ENCODE assay signal across 31 cellular contexts in genomic region chr2:149783284-149783683, GRCh38.
"Had no signal": no experiment of that assay in that cellular context is flagged by ENCODE, and none has a peak within 500 bp of the region (broad histone marks: within the 10 kb centered on the region; RNA-seq: fewer than 3 reads in every experiment).

No MANE protein-coding gene starts in this region.

- H3K4me1 Mint-ChIP-seq: natural killer cell; neural progenitor cell; stimulated activated memory B cell treated with anti-CD40 and anti-IgM and Interleukin-4, amounts not matched to agents 10 μg/mL and 1 μg/mL and 100 μg/mL, for 72 hours; stimulated activated naive CD8-positive, alpha-beta T cell treated with anti-CD3 and anti-CD28 coated beads, Interleukin-15, amount 100 ng/mL, for 72 hours had no signal

- H3K27me3 Mint-ChIP-seq: progenitor cell of endocrine pancreas; stimulated activated memory B cell treated with anti-CD40 and anti-IgM and Interleukin-4, amounts not matched to agents 10 μg/mL and 1 μg/mL and 100 μg/mL, for 72 hours; stimulated activated naive CD8-positive, alpha-beta T cell treated with anti-CD3 and anti-CD28 coated beads, Interleukin-15, amount 100 ng/mL, for 72 hours had no signal

- H3K36me3 Mint-ChIP-seq: natural killer cell; neural progenitor cell; stimulated activated memory B cell treated with anti-CD40 and anti-IgM and Interleukin-4, amounts not matched to agents 10 μg/mL and 1 μg/mL and 100 μg/mL, for 72 hours; type B pancreatic cell had no signal

- H3K27ac ChIP-seq: neural progenitor cell, ovary, parathyroid adenoma, psoas muscle, skin epidermis, spleen, suprapubic skin, testis, tibial artery, transverse colon, upper lobe of right lung, uterus had no signal

- H2AFZ ChIP-seq: neural progenitor cell, parathyroid adenoma had no signal

- H3K9me3 ChIP-seq: ovary, psoas muscle, suprapubic skin, testis, tibial artery, transverse colon, upper lobe of right lung, uterus had no signal

- H3K27me3 ChIP-seq: neural progenitor cell, ovary, spleen, suprapubic skin, testis, tibial artery, transverse colon, upper lobe of right lung, uterus had no signal

- H3K9me3 Mint-ChIP-seq: neural progenitor cell had no signal

- H3K4me3 ChIP-seq: neural progenitor cell, ovary, psoas muscle, skin epidermis, smooth muscle cell, spleen, suprapubic skin, testis, tibial artery, transverse colon, upper lobe of right lung, uterus had no signal

- H3K4me2 ChIP-seq: neural progenitor cell, smooth muscle cell had no signal

- ATAC-seq: natural killer cell; right cardiac atrium; sciatic nerve; stimulated activated memory B cell treated with anti-CD40 and anti-IgM and Interleukin-4, amounts not matched to agents 10 μg/mL and 1 μg/mL and 100 μg/mL, for 72 hours; stimulated activated naive CD8-positive, alpha-beta T cell treated with anti-CD3 and anti-CD28 coated beads, Interleukin-15, amount 100 ng/mL, for 72 hours; stimulated activated naive CD8-positive, alpha-beta T cell treated with anti-CD3 and anti-CD28 coated beads, Interleukin-15, Interleukin-2, amounts not matched to agents 100 U/mL and 50 U/mL, for 24 hours; upper lobe of right lung had no signal

- H3K36me3 ChIP-seq: neural progenitor cell, ovary, spleen, suprapubic skin, tibial artery, transverse colon, upper lobe of right lung, uterus had no signal

- H3K9ac ChIP-seq: neural progenitor cell, parathyroid adenoma had no signal

- H3K4me3 Mint-ChIP-seq: natural killer cell; nephron; neural progenitor cell; stimulated activated memory B cell treated with anti-CD40 and anti-IgM and Interleukin-4, amounts not matched to agents 10 μg/mL and 1 μg/mL and 100 μg/mL, for 72 hours; stimulated activated naive CD8-positive, alpha-beta T cell treated with anti-CD3 and anti-CD28 coated beads, Interleukin-15, amount 100 ng/mL, for 72 hours; type B pancreatic cell had no signal

- H3K27ac Mint-ChIP-seq: natural killer cell; nephron; neural progenitor cell; progenitor cell of endocrine pancreas; stimulated activated memory B cell treated with anti-CD40 and anti-IgM and Interleukin-4, amounts not matched to agents 10 μg/mL and 1 μg/mL and 100 μg/mL, for 72 hours; stimulated activated naive CD8-positive, alpha-beta T cell treated with anti-CD3 and anti-CD28 coated beads, Interleukin-15, amount 100 ng/mL, for 72 hours; type B pancreatic cell had no signal

- DNase-seq: natural killer cell; occipital lobe; ovary; posterior cingulate gyrus; psoas muscle; right cardiac atrium; spleen; stimulated activated CD4-positive, alpha-beta T cell treated with anti-CD3 and anti-CD28 coated beads, Interleukin-12 subunit alpha, Interleukin-12 subunit beta, amount 100 ng/mL, for 4 hours; stimulated activated CD4-positive, alpha-beta T cell treated with anti-CD3 and anti-CD28 coated beads, Interleukin-1b, Interleukin-23, amount 100 ng/mL, for 48 hours; stimulated activated CD4-positive, alpha-beta T cell treated with anti-CD3 and anti-CD28 coated beads, Interleukin-4, amount 100 ng/mL, for 1 hour; stimulated activated CD4-positive, alpha-beta T cell treated with anti-CD3 and anti-CD28 coated beads, Interleukin-4, amount 100 ng/mL, for 4 hours; stimulated activated CD8-positive, alpha-beta memory T cell treated with anti-CD3 and anti-CD28 coated beads, Interleukin-4, amount 100 ng/mL, for 48 hours; stimulated activated naive CD4-positive, alpha-beta T cell; stimulated activated naive CD8-positive, alpha-beta T cell treated with anti-CD3 and anti-CD28 coated beads, Interleukin-15, amount 100 ng/mL, for 72 hours; stimulated activated naive CD8-positive, alpha-beta T cell treated with anti-CD3 and anti-CD28 coated beads, Interleukin-15, Interleukin-2, amounts not matched to agents 100 U/mL and 50 U/mL, for 24 hours; substantia nigra; testis; tibial artery; transverse colon; upper lobe of right lung; uterus had no signal

- H3K4me1 ChIP-seq: parathyroid adenoma, spleen, testis, tibial artery, transverse colon, upper lobe of right lung, uterus had no signal

- H3K79me2 ChIP-seq: parathyroid adenoma had no signal
